12 cellular contexts compared by ENCODE assay signal in genomic region chr12:23055004-23055403, GRCh38.
DNase-seq lines count a peak whose midpoint lies in the region; ATAC-seq and TF ChIP-seq lines count a peak whose summit lies in the region.
"Had no signal": no experiment of that assay in that cellular context is flagged by ENCODE, and none has a peak within 500 bp of the region (broad histone marks: within the 10 kb centered on the region; RNA-seq: fewer than 3 reads in every experiment).

No MANE protein-coding gene starts in this region.

- no peaks in the 10 kb centered on the region for H3K36me3 Mint-ChIP-seq in neural crest cell (ENCODE audit: low read depth)

- no peaks in the 10 kb centered on the region for H3K79me2 ChIP-seq in MM.1S (ENCODE audit: low read length)

- H3K27me3 Mint-ChIP-seq in neural crest cell (ENCODE audit: low read depth) = no peaks in the 10 kb centered on the region
- H3K27me3 Mint-ChIP-seq: B cell had no signal

- no peaks in the 10 kb centered on the region for H3K9me2 ChIP-seq in MM.1S (replicated peaks; ENCODE audit: insufficient read depth, low read length)

- 1 to 5% methylated on average over 4 of the region's 4 CpGs for WGBS in body of pancreas, 2 donors
- 12 to 24% (median 23%) methylated on average over 4 of the region's 4 CpGs for WGBS in ovary, 3 donors

- no peak for ATAC-seq in body of pancreas

- H2AFZ ChIP-seq in MM.1S (ENCODE audit: low read length) = peak overlapping the region; percentile 49

- TF ChIP-seq EP300 in ovary (IDR thresholded peaks at IDR 0.05) = no peak

- DNase-seq in NCI-H146 (lab: John Stamatoyannopoulos, UW) (peak; percentile 25), NCI-H146 treated with DMSO at 0.1 percent for 48 hours (lab: John Stamatoyannopoulos, UW; ENCODE audit: unreplicated experiment) (no peak), MM.1S (peak; percentile 72), body of pancreas (peak in 2 of 4 donors; percentile 7 to 20), neural crest cell (ENCODE audit: low read depth, low spot score) (peak; percentile 6), hippocampal formation (lab: John Stamatoyannopoulos, UW) (no peak), ovary (no peak), 8988T (no peak)
- DNase-seq: anterior cingulate cortex had no signal

- no peaks in the 10 kb centered on the region for H3K4me1 Mint-ChIP-seq in neural crest cell
- H3K4me1 Mint-ChIP-seq: B cell had no signal

- H3K4me3 ChIP-seq in MM.1S (ENCODE audit: low read length) (no peak overlapping the region), body of pancreas (no peak overlapping the region), ovary (no peak overlapping the region)
- H3K4me3 ChIP-seq: skin epidermis had no signal

- TF ChIP-seq POLR2A in body of pancreas (IDR thresholded peaks at IDR 0.05) (no peak), ovary (IDR thresholded peaks at IDR 0.05) (no peak)

- H3K36me3 ChIP-seq in MM.1S (replicated peaks; ENCODE audit: insufficient read depth, low read length) = no peaks in the 10 kb centered on the region
- H3K36me3 ChIP-seq in body of pancreas (replicated peaks in 1 of 2; ENCODE audit: insufficient read depth in 1 of 2, low read depth in 2 of 2) = no peaks in the 10 kb centered on the region
- H3K36me3 ChIP-seq in ovary = no peaks in the 10 kb centered on the region

- H3K4me3 Mint-ChIP-seq in neural crest cell = no peak overlapping the region
- H3K4me3 Mint-ChIP-seq: B cell had no signal

- H3K27ac ChIP-seq in MM.1S (ENCODE audit: low read length) (no peak overlapping the region), body of pancreas (no peak overlapping the region), ovary (no peak overlapping the region)
- H3K27ac ChIP-seq: HL-60, skin epidermis had no signal

- no peak overlapping the region for H3K27ac Mint-ChIP-seq in neural crest cell (ENCODE audit: unreplicated experiment)
- H3K27ac Mint-ChIP-seq: B cell had no signal

- H3K9me3 ChIP-seq in MM.1S (replicated peaks; ENCODE audit: insufficient read depth, low read length) (no peaks in the 10 kb centered on the region), body of pancreas (no peaks in the 10 kb centered on the region), ovary (no peaks in the 10 kb centered on the region)

- TF ChIP-seq CTCF in MM.1S (IDR thresholded peaks at IDR 0.05; ENCODE audit: low read length) (peak; percentile 89), body of pancreas (IDR thresholded peaks at IDR 0.05) (peak in 6 of 7 experiments; percentile 10 to 49 (median 24)), neural crest cell (conservative IDR thresholded peaks at IDR 0.05) (peak; percentile 79), ovary (IDR thresholded peaks at IDR 0.05) (no peak)

- H3K9ac ChIP-seq in MM.1S (ENCODE audit: low read length) = no peak overlapping the region

- H3K4me2 ChIP-seq in MM.1S (ENCODE audit: low read depth, low read length) = peak overlapping the region; percentile 28; the same call in 1 of the 2 replicates

- no peaks in the 10 kb centered on the region for H4K20me1 ChIP-seq in MM.1S (ENCODE audit: insufficient read depth, low read length)

- H3K27me3 ChIP-seq in MM.1S (replicated peaks; ENCODE audit: insufficient read depth, low read length) (no peaks in the 10 kb centered on the region), body of pancreas (no peaks in the 10 kb centered on the region), ovary (no peaks in the 10 kb centered on the region)

- no peaks in the 10 kb centered on the region for H3K4me1 ChIP-seq in MM.1S (ENCODE audit: low read length)
- no peaks in the 10 kb centered on the region for H3K4me1 ChIP-seq in body of pancreas
- H3K4me1 ChIP-seq in ovary (ENCODE audit: insufficient read depth) = no peaks in the 10 kb centered on the region

- H3F3A ChIP-seq in MM.1S (ENCODE audit: insufficient read depth, low read length) = no peaks in the 10 kb centered on the region

- intact Hi-C loops in body of pancreas (cut with DNase I) (no loop called here), ovary (cut with DNase I) (no loop called here)

- H3K9me3 Mint-ChIP-seq in neural crest cell = peaks cover 7% of the 10 kb centered on the region

Comparison
In these comparisons a context has a peak if more than half of its experiments do, and no peak if none do; other contexts are left out.
1. DNase-seq: peak in NCI-H146 (single experiment), MM.1S (single experiment) and neural crest cell (single experiment); none in NCI-H146 treated with DMSO at 0.1 percent for 48 hours (single experiment), hippocampal formation (0 of 2), ovary (0 of 5) and 8988T (single experiment).
2. CTCF ChIP-seq: peak in MM.1S (single experiment), body of pancreas (6 of 7) and neural crest cell (single experiment); none in ovary (0 of 3).